In genomic region chr1:7408771-7409150, GRCh38 we compare ENCODE assay signal across 1 cellular context.
TF ChIP-seq lines count a peak whose summit lies in the region.

No MANE protein-coding gene starts in this region.

TF ChIP-seq in SK-N-SH treated with all-trans-retinoic acid at 6 μM for 48 hours, 23 proteins besides CTCF, POLR2A, EP300 and RAD21 (continued from another document):
- no peak for TF ChIP-seq CREB5 (CRISPR knock-in tag; IDR thresholded peaks at IDR 0.05; ENCODE audit: low read depth)
- TF ChIP-seq ZNF565 (CRISPR knock-in tag; conservative IDR thresholded peaks at IDR 0.05; ENCODE audit: low read depth) = no peak
- no peak for TF ChIP-seq CSDC2 (CRISPR knock-in tag; IDR thresholded peaks at IDR 0.05)
- no peak for TF ChIP-seq GLIS3 (CRISPR knock-in tag; IDR thresholded peaks at IDR 0.05)
- TF ChIP-seq RARB (CRISPR knock-in tag; IDR thresholded peaks at IDR 0.05) = no peak
- TF ChIP-seq ZNF8 (CRISPR knock-in tag; IDR thresholded peaks at IDR 0.05) = no peak
- no peak for TF ChIP-seq TCF4 (CRISPR knock-in tag; IDR thresholded peaks at IDR 0.05; ENCODE audit: borderline replicate concordance)
- no peak for TF ChIP-seq BACH2 (CRISPR knock-in tag; IDR thresholded peaks at IDR 0.05; ENCODE audit: borderline replicate concordance)
- TF ChIP-seq PATZ1 (CRISPR knock-in tag; IDR thresholded peaks at IDR 0.05; ENCODE audit: borderline replicate concordance) = no peak
TF ChIP-seq in SK-N-SH treated with all-trans-retinoic acid at 6 μM for 48 hours: peak in this region for 0.
